In genomic region chr3:196927571-196928453, GRCh38 we compare ENCODE assay signal across 10 cellular contexts.
"Had no signal": no experiment of that assay in that cellular context is flagged by ENCODE, and none has a peak within 500 bp of the region (broad histone marks: within the 10 kb centered on the region; RNA-seq: fewer than 3 reads in every experiment).

No MANE protein-coding gene starts in this region.

- H3K4me3 Mint-ChIP-seq: activated CD4-positive, alpha-beta T cell treated with anti-CD3 and anti-CD28 coated beads, Interleukin-2, amount 10 ng/mL, durations not matched to agents 24 days and 14 days; activated T-cell treated with anti-CD3 and anti-CD28 coated beads, Interleukin-2, amount 50 U/mL, for 4 hours; stimulated activated naive B cell treated with anti-CD40 and anti-IgM and Interleukin-4, amounts not matched to agents 10 μg/mL and 1 μg/mL and 100 μg/mL, for 72 hours had no signal

- H3K4me3 ChIP-seq: breast epithelium had no signal

- H3K9me3 Mint-ChIP-seq: activated CD4-positive, alpha-beta T cell treated with anti-CD3 and anti-CD28 coated beads, Interleukin-2, amount 10 ng/mL, durations not matched to agents 24 days and 14 days; activated T-cell treated with anti-CD3 and anti-CD28 coated beads, Interleukin-2, amount 50 U/mL, for 4 hours; stimulated activated naive B cell treated with anti-CD40 and anti-IgM and Interleukin-4, amounts not matched to agents 10 μg/mL and 1 μg/mL and 100 μg/mL, for 72 hours had no signal

- H3K36me3 ChIP-seq: breast epithelium had no signal

- H3K27ac Mint-ChIP-seq: activated CD4-positive, alpha-beta T cell treated with anti-CD3 and anti-CD28 coated beads, Interleukin-2, amount 10 ng/mL, durations not matched to agents 24 days and 14 days; stimulated activated naive B cell treated with anti-CD40 and anti-IgM and Interleukin-4, amounts not matched to agents 10 μg/mL and 1 μg/mL and 100 μg/mL, for 72 hours had no signal

- H2AFZ ChIP-seq: parathyroid adenoma had no signal

- H3K27ac ChIP-seq: breast epithelium, parathyroid adenoma had no signal

- ATAC-seq: activated T-cell treated with anti-CD3 and anti-CD28 coated beads, Interleukin-2, amount 50 U/mL, for 4 hours; stimulated activated naive B cell treated with anti-CD40 and anti-IgM and Interleukin-4, amounts not matched to agents 10 μg/mL and 1 μg/mL and 100 μg/mL, for 72 hours had no signal

- H3K27me3 ChIP-seq: breast epithelium had no signal

- H3K4me1 Mint-ChIP-seq: activated CD4-positive, alpha-beta T cell treated with anti-CD3 and anti-CD28 coated beads, Interleukin-2, amount 10 ng/mL, durations not matched to agents 24 days and 14 days had no signal

- H3K27me3 Mint-ChIP-seq: activated CD4-positive, alpha-beta T cell treated with anti-CD3 and anti-CD28 coated beads, Interleukin-2, amount 10 ng/mL, durations not matched to agents 24 days and 14 days; stimulated activated naive B cell treated with anti-CD40 and anti-IgM and Interleukin-4, amounts not matched to agents 10 μg/mL and 1 μg/mL and 100 μg/mL, for 72 hours had no signal

- H3K4me1 ChIP-seq: breast epithelium, parathyroid adenoma had no signal

- DNase-seq: activated CD4-positive, alpha-beta T cell treated with anti-CD3 and anti-CD28 coated beads, Interleukin-2, amount 10 ng/mL, durations not matched to agents 24 days and 14 days; activated gamma-delta T cell treated with Interleukin-2 at 50 U/mL for 16 hours; activated T-cell treated with anti-CD3 and anti-CD28 coated beads, Interleukin-2, amount 50 U/mL, for 4 hours; aorta; dermis blood vessel endothelial cell; kidney glomerular epithelial cell; retina; stimulated activated naive B cell treated with anti-CD40 and anti-IgM and Interleukin-4, amounts not matched to agents 10 μg/mL and 1 μg/mL and 100 μg/mL, for 72 hours had no signal

- H3K9ac ChIP-seq: parathyroid adenoma had no signal

- H3K9me3 ChIP-seq: breast epithelium had no signal
